ENCODE assay signal across 1 cellular context in the genomic region with DNA sequence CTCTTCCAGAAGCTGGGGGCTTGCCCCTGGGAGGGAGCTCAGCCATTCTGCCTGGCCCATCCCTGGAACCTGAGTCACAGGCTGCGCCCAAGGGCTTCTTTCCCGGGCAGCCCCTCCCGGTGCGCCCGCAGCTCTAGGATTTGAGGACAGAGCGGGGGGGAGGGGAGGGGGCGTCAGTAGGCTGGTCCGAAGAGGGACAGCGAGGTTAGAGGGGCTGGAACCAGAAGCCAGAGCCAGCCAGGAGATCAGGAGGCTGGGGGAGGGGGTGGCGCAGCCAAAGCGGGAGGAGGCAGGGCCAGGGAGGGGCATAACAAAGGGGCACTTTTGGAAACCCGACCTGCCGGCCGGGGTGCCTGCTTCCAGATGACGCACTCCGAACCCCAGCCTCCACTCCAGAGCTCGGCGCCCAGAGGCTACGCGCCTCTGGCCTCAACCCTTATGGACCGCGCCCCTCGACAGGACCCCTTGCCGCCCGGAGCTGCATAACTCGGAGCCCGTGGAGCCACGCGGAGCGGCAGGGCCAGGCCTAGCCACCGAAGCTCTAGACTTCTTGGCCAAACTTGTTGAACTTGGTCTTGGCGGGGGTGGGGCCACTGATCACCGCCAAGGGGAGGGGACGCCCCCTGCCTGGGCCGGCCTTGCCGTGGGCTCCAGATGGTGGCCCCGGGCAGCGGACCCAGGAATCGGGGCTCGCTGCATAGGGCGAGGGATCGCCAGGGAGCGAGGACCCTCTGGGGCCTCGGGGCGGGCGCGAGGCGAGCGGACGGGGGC.
TF ChIP-seq lines count a peak whose summit lies in the region.

No MANE protein-coding gene starts in this region.

TF ChIP-seq in H1, 55 proteins besides CTCF, POLR2A, EP300 and RAD21:
- TF ChIP-seq CTBP2 (IDR thresholded peaks at IDR 0.05; ENCODE audit: borderline replicate concordance, insufficient read depth, insufficient read length, low read length) (no peak), SIN3A (conservative IDR thresholded peaks at IDR 0.05 in 1 of 2, IDR thresholded peaks at IDR 0.05 in 1 of 2; ENCODE audit: low read depth in 1 of 2, low read length in 2 of 2) (0 out of 4 replicates have a peak, but pooled peaks of 1 of the 2 experiments have one; percentile 37), NANOG (IDR thresholded peaks at IDR 0.05; ENCODE audit: insufficient read depth, low read depth, low read length, poor library complexity, severe bottlenecking) (no peak), SP1 (IDR thresholded peaks at IDR 0.05; ENCODE audit: low read depth, low read length) (peak; percentile 44; the same call in 1 of the 2 replicates), KDM4A (IDR thresholded peaks at IDR 0.05; ENCODE audit: low read depth, low read length, severe bottlenecking) (peak; percentile 1), PHF8 (conservative IDR thresholded peaks at IDR 0.05; ENCODE audit: low read depth, low read length) (peak; percentile 64), SRF (IDR thresholded peaks at IDR 0.05; ENCODE audit: low read depth, low read length) (no peak), CHD1 (IDR thresholded peaks at IDR 0.05; ENCODE audit: low read depth, low read length) (no peak), ASH2L (IDR thresholded peaks at IDR 0.05; ENCODE audit: low read length) (peak; percentile 84), POLR2AphosphoS5 (IDR thresholded peaks at IDR 0.05; ENCODE audit: low read depth, low read length) (peak; percentile 81), EGR1 (IDR thresholded peaks at IDR 0.05; ENCODE audit: borderline replicate concordance, low read depth, low read length) (no peak), TAF1 (IDR thresholded peaks at IDR 0.05; ENCODE audit: low read depth, low read length) (peak; percentile 76), TEAD4 (IDR thresholded peaks at IDR 0.05; ENCODE audit: low read depth, low read length) (no peak), JUND (IDR thresholded peaks at IDR 0.05; ENCODE audit: low read length) (peak; percentile 47; the same call in 1 of the 2 replicates), TBP (IDR thresholded peaks at IDR 0.05; ENCODE audit: low read depth, low read length) (peak; percentile 71), KDM1A (IDR thresholded peaks at IDR 0.05; ENCODE audit: borderline replicate concordance, low read length) (no peak), RNF2 (IDR thresholded peaks at IDR 0.05; ENCODE audit: borderline replicate concordance, low read depth, low read length, missing control alignments, poor library complexity, severe bottlenecking) (no peak), CREB1 (IDR thresholded peaks at IDR 0.05) (peak; percentile 66; the same call in 1 of the 2 replicates), POU5F1 (IDR thresholded peaks at IDR 0.05; ENCODE audit: low read depth, low read length) (no peak), RBBP5 (IDR thresholded peaks at IDR 0.05; ENCODE audit: borderline replicate concordance, low read depth, low read length) (peak; percentile 28; the same call in 1 of the 2 replicates)
- TF ChIP-seq, protein P1, sequence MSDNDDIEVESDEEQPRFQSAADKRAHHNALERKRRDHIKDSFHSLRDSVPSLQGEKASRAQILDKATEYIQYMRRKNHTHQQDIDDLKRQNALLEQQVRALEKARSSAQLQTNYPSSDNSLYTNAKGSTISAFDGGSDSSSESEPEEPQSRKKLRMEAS (IDR thresholded peaks at IDR 0.05) = peak; percentile 57
- TF ChIP-seq, protein P2, sequence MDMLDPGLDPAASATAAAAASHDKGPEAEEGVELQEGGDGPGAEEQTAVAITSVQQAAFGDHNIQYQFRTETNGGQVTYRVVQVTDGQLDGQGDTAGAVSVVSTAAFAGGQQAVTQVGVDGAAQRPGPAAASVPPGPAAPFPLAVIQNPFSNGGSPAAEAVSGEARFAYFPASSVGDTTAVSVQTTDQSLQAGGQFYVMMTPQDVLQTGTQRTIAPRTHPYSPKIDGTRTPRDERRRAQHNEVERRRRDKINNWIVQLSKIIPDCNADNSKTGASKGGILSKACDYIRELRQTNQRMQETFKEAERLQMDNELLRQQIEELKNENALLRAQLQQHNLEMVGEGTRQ (IDR thresholded peaks at IDR 0.05; ENCODE audit: low read length) = no peak
- TF ChIP-seq, protein P3, sequence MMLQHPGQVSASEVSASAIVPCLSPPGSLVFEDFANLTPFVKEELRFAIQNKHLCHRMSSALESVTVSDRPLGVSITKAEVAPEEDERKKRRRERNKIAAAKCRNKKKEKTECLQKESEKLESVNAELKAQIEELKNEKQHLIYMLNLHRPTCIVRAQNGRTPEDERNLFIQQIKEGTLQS (IDR thresholded peaks at IDR 0.05; ENCODE audit: insufficient read depth, low read depth, low read length) = no peak
- TF ChIP-seq, protein P4, sequence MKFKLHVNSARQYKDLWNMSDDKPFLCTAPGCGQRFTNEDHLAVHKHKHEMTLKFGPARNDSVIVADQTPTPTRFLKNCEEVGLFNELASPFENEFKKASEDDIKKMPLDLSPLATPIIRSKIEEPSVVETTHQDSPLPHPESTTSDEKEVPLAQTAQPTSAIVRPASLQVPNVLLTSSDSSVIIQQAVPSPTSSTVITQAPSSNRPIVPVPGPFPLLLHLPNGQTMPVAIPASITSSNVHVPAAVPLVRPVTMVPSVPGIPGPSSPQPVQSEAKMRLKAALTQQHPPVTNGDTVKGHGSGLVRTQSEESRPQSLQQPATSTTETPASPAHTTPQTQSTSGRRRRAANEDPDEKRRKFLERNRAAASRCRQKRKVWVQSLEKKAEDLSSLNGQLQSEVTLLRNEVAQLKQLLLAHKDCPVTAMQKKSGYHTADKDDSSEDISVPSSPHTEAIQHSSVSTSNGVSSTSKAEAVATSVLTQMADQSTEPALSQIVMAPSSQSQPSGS (IDR thresholded peaks at IDR 0.05; ENCODE audit: low read length) = peak; percentile 86; the same call in 1 of the 2 replicates
